ENCODE assay signal across 8 cellular contexts in genomic region chr6:16651871-16652270, GRCh38.
A peak's percentile ranks its signal among the peaks of the same experiment; 100 is the strongest.
DNase-seq lines count a peak whose midpoint lies in the region; ATAC-seq, FAIRE-seq and TF ChIP-seq lines count a peak whose summit lies in the region.

No MANE protein-coding gene starts in this region.

- CTCF ChIA-PET in HepG2 (lab: Yijun Ruan, JAX; ENCODE audit: low intra/inter-chr PET ratio, low total read pairs), result no interaction called here

- no peak overlapping the region for H2AFZ ChIP-seq in HepG2 (ENCODE audit: low read length)

- TF ChIP-seq CTCF in HepG2 (CRISPR knock-in tag; IDR thresholded peaks at IDR 0.05), result no peak

- H3K9me3 ChIP-seq in T-helper 17 cell (ENCODE audit: control insufficient read depth, low read length, poor library complexity, severe bottlenecking) (no peaks in the 10 kb centered on the region), HepG2 (ENCODE audit: low read length) (no peaks in the 10 kb centered on the region)

- no peak for DNase-seq in activated T-cell treated with anti-CD3 and anti-CD28 coated beads, Interleukin-2, amount 50 U/mL, for 4 hours
- no peak for DNase-seq in activated T-cell treated with anti-CD3 and anti-CD28 coated beads for 4 hours
- DNase-seq in T-helper 17 cell, result no peak
- no peak for DNase-seq in stimulated activated naive B cell treated with anti-CD40 and anti-IgM and Interleukin-4, amounts not matched to agents 10 μg/mL and 1 μg/mL and 100 μg/mL, for 72 hours
- DNase-seq in NCI-H1048 (lab: John Stamatoyannopoulos, UW), result no peak
- DNase-seq in posterior vena cava (ENCODE audit: low spot score), result no peak
- DNase-seq in HepG2 (ENCODE audit: low spot score), result no peak

- H3K9ac ChIP-seq in HepG2 (ENCODE audit: insufficient read depth, low read depth, low read length), result no peak overlapping the region

- FAIRE-seq in HepG2 (lab: Jason Lieb, UNC), result no peak

- H3K36me3 Mint-ChIP-seq in activated T-cell treated with anti-CD3 and anti-CD28 coated beads, Interleukin-2, amount 50 U/mL, for 4 hours (ENCODE audit: insufficient read depth), result peaks cover 18% of the 10 kb centered on the region
- peaks cover 2% of the 10 kb centered on the region for H3K36me3 Mint-ChIP-seq in T-helper 17 cell (ENCODE audit: low read depth)
- H3K36me3 Mint-ChIP-seq in stimulated activated naive B cell treated with anti-CD40 and anti-IgM and Interleukin-4, amounts not matched to agents 10 μg/mL and 1 μg/mL and 100 μg/mL, for 72 hours, result peaks cover 44 to 59% of the 10 kb centered on the region in 2 donors

- POLR2A ChIA-PET in HepG2 (lab: Yijun Ruan, JAX), result no interaction called here

- no TSS peak for BruUV-seq in HepG2 (replicated peaks; lab: Mats Ljungman, UMichigan)

- no peak for TF ChIP-seq RAD21 in HepG2 (CRISPR knock-in tag; IDR thresholded peaks at IDR 0.05)

- no peak overlapping the region for H3K4me3 Mint-ChIP-seq in activated T-cell treated with anti-CD3 and anti-CD28 coated beads, Interleukin-2, amount 50 U/mL, for 4 hours
- peak overlapping the region; percentile 52 for H3K4me3 Mint-ChIP-seq in T-helper 17 cell
- H3K4me3 Mint-ChIP-seq in stimulated activated naive B cell treated with anti-CD40 and anti-IgM and Interleukin-4, amounts not matched to agents 10 μg/mL and 1 μg/mL and 100 μg/mL, for 72 hours, result no peak overlapping the region

- no peaks in the 10 kb centered on the region for H3K27me3 Mint-ChIP-seq in activated T-cell treated with anti-CD3 and anti-CD28 coated beads, Interleukin-2, amount 50 U/mL, for 4 hours (ENCODE audit: low read depth)
- H3K27me3 Mint-ChIP-seq in T-helper 17 cell, result no peaks in the 10 kb centered on the region
- no peaks in the 10 kb centered on the region for H3K27me3 Mint-ChIP-seq in stimulated activated naive B cell treated with anti-CD40 and anti-IgM and Interleukin-4, amounts not matched to agents 10 μg/mL and 1 μg/mL and 100 μg/mL, for 72 hours

- H3K27ac ChIP-seq in HepG2 (ENCODE audit: extremely low read length, insufficient read depth, low read length), result no peak overlapping the region

- peaks cover 22 to 37% of the 10 kb centered on the region in 2 experiments for H3K36me3 ChIP-seq in HepG2 (replicated peaks in 1 of 2; ENCODE audit: control insufficient read depth in 1 of 2, insufficient read depth in 2 of 2, low read length in 2 of 2)

- peaks cover 59% of the 10 kb centered on the region for H3K4me1 Mint-ChIP-seq in activated T-cell treated with anti-CD3 and anti-CD28 coated beads, Interleukin-2, amount 50 U/mL, for 4 hours (ENCODE audit: low read depth)
- peaks cover 42% of the 10 kb centered on the region for H3K4me1 Mint-ChIP-seq in T-helper 17 cell
- peaks cover 13 to 29% of the 10 kb centered on the region in 2 donors for H3K4me1 Mint-ChIP-seq in stimulated activated naive B cell treated with anti-CD40 and anti-IgM and Interleukin-4, amounts not matched to agents 10 μg/mL and 1 μg/mL and 100 μg/mL, for 72 hours

- intact Hi-C loops in posterior vena cava (cut with DNase I) (no loop called here), HepG2 (cut with micrococcal nuclease; ENCODE audit: unreplicated experiment) (no loop called here)

- H3K27ac Mint-ChIP-seq in T-helper 17 cell, result peak overlapping the region; percentile 90
- H3K27ac Mint-ChIP-seq in stimulated activated naive B cell treated with anti-CD40 and anti-IgM and Interleukin-4, amounts not matched to agents 10 μg/mL and 1 μg/mL and 100 μg/mL, for 72 hours, result no peak overlapping the region

- no peak overlapping the region for H3K4me3 ChIP-seq in HepG2 (replicated peaks in 1 of 3; ENCODE audit: insufficient read depth in 1 of 3, low read depth in 2 of 3, low read length in 3 of 3)

- no peak for TF ChIP-seq EP300 in HepG2 (IDR thresholded peaks at IDR 0.05; ENCODE audit: low read depth in 2 of 2, low read length in 2 of 2)
- TF ChIP-seq EP300 in HepG2 (CRISPR knock-in tag; IDR thresholded peaks at IDR 0.05; ENCODE audit: borderline replicate concordance), result no peak

- H3K27me3 ChIP-seq in HepG2 (ENCODE audit: control insufficient read depth in 1 of 2, insufficient read depth in 2 of 2, low read length in 2 of 2), result no peaks in the 10 kb centered on the region

- peak; percentile 64 to 73 for ATAC-seq in activated T-cell treated with anti-CD3 and anti-CD28 coated beads, Interleukin-2, amount 50 U/mL, for 4 hours
- ATAC-seq in HG02938 (IDR thresholded peaks at IDR 0.05; ENCODE audit: unreplicated experiment) (peak; percentile 89), T-helper 17 cell (peak; percentile 87), HepG2 (no peak)
- peak; percentile 76 to 81 for ATAC-seq in stimulated activated naive B cell treated with anti-CD40 and anti-IgM and Interleukin-4, amounts not matched to agents 10 μg/mL and 1 μg/mL and 100 μg/mL, for 72 hours (replicated peaks)

- no peaks in the 10 kb centered on the region for H3K9me3 Mint-ChIP-seq in activated T-cell treated with anti-CD3 and anti-CD28 coated beads, Interleukin-2, amount 50 U/mL, for 4 hours
- no peaks in the 10 kb centered on the region for H3K9me3 Mint-ChIP-seq in stimulated activated naive B cell treated with anti-CD40 and anti-IgM and Interleukin-4, amounts not matched to agents 10 μg/mL and 1 μg/mL and 100 μg/mL, for 72 hours

- in situ Hi-C loops in HepG2 (cut with HindIII; ENCODE audit: extremely low pct_ligation_motif_present, low pct_unique_long_range_greater_than_20kb), result no loop called here

- H3K4me2 ChIP-seq in HepG2 (ENCODE audit: low read depth, low read length), result no peak overlapping the region

- WGBS in HepG2 (ENCODE audit: low lambda C conversion rate), result 95% methylated on average over 6 of the region's 6 CpGs

- TF ChIP-seq POLR2A in HepG2 (IDR thresholded peaks at IDR 0.05; ENCODE audit: insufficient read depth in 1 of 2, low read depth in 2 of 2, low read length in 2 of 2), result no peak

- no peaks in the 10 kb centered on the region for H3K4me1 ChIP-seq in HepG2 (ENCODE audit: insufficient read depth, low read length)

- no peaks in the 10 kb centered on the region for H3K79me2 ChIP-seq in HepG2 (ENCODE audit: insufficient read depth, low read length)

- H4K20me1 ChIP-seq in HepG2 (ENCODE audit: insufficient read depth, low read length), result no peaks in the 10 kb centered on the region

TF ChIP-seq in HepG2, 621 proteins besides CTCF, POLR2A, EP300 and RAD21:
- no peak for TF ChIP-seq SMAD3 (CRISPR knock-in tag; IDR thresholded peaks at IDR 0.05)
- TF ChIP-seq ZNF362 (CRISPR knock-in tag; IDR thresholded peaks at IDR 0.05; ENCODE audit: borderline replicate concordance), result no peak
- no peak for TF ChIP-seq PBX2 (CRISPR knock-in tag; IDR thresholded peaks at IDR 0.05)
